In the genomic region with DNA sequence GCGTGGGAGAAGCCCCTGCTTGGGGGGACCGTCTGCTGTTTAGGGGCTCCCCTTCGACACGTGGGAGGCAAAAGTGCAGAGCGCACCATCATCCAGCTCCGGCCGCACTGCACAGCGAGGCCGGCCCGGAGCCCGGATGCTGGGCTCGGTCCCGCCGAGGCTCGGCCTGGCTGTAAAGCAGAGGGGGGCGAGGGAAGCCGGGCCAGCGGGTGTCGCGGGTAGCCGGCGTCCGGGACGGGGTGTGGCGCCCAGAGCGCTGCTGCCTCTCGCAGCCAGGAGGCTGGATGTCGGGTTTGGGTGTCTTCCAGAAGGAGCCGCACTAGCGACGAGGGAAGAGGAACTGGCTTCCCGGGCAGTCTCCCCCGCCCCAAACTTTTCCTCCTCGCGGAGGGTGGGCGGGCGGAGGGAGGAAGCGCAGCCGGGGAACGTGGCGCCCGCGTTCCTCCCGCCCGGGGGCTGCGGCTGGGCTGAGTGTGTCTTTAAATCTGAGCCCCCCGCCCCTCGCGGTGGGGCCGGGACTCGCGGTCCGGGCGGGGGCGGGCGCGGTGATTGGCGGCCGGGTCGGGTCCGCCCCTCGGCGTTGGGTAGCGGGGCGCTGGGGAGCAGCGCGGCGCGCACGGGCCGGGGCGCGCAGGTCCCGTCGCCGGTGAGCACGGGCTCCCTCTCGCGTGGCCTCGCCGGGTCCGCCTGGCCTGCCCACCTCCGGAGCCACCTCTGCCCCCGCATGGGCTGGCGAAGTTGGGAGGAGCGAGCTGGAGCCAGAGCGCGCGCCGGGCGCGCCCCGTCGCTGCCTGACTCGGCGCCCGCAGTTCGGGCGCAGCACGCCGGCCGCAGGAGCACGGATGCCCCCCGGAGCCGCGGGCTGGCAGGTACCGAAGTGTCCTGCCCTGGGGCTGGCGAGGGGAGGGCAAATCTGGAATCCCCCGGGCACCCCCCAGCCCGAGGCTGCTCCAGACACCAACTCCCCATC, we compare ENCODE assay signal across 8 cellular contexts. TPM values are rescaled to one million over a fixed set of nuclear protein-coding genes. Genes with fewer than 3 reads are reported as not detected.
A peak's percentile ranks its signal among the peaks of the same experiment; 100 is the strongest.
DNase-seq lines count a peak whose midpoint lies in the region; ATAC-seq and TF ChIP-seq lines count a peak whose summit lies in the region.

A gene (plus strand): TSS at position 577 of the 970 bp plus-strand sequence. CDS start 47,185 bp downstream, outside the sequence.

- POLR2A ChIA-PET in SK-N-SH (lab: Yijun Ruan, JAX), result interaction anchor here (0.8 to 1.5 kb wide), 3 partner anchors 11 to 22 kb away, joined by 3 to 4 read pairs (median 3); no protein-coding TSS in a partner anchor

- H3K4me1 ChIP-seq in SK-N-SH (ENCODE audit: control insufficient read depth in 1 of 2, insufficient read depth in 2 of 2, low read depth in 1 of 2, low read length in 1 of 2), result peaks cover 0 to 62% of the 10 kb centered on the region in 2 experiments; a peak in 1 of 4 replicates
- H3K4me1 ChIP-seq in sigmoid colon, result peaks cover 0 to 61% (median 54%) of the 10 kb centered on the region in 4 donors

- H3K79me2 ChIP-seq in SK-N-SH (ENCODE audit: insufficient read depth), result no peaks in the 10 kb centered on the region

- no peaks in the 10 kb centered on the region for H3F3A ChIP-seq in SK-N-SH (replicated peaks; ENCODE audit: insufficient read depth)

- peak within 1 kb of the TSS; percentile 46; the same call in 1 of the 2 replicates for H2AFZ ChIP-seq in SK-N-SH (ENCODE audit: low read depth)

- DNase-seq in CMK (ENCODE audit: low read depth) (peak; percentile 45), SK-N-SH (peak; percentile 96), astrocyte of the cerebellum (ENCODE audit: low read depth) (peak; percentile 12), sigmoid colon (peak; percentile 91), SHP77 treated with DMSO at 0.1 percent for 48 hours (lab: John Stamatoyannopoulos, UW) (no peak), NCI-H1694 (lab: John Stamatoyannopoulos, UW) (no peak)

- TF ChIP-seq CTCF in SK-N-SH (IDR thresholded peaks at IDR 0.05) (no peak), astrocyte of the cerebellum (IDR thresholded peaks at IDR 0.05; ENCODE audit: low read depth, low read length, missing control alignments) (no peak), sigmoid colon (IDR thresholded peaks at IDR 0.05) (peak; percentile 22 to 44 (median 24))

- H3K9me2 ChIP-seq in SK-N-SH, result no peaks in the 10 kb centered on the region

- H3K27me3 ChIP-seq in SK-N-SH (ENCODE audit: insufficient read depth) (peaks cover 42% of the 10 kb centered on the region; the same call in 1 of the 2 replicates), sigmoid colon (no peaks in the 10 kb centered on the region)

- H3K4me3 ChIP-seq in SK-N-SH (ENCODE audit: low read depth in 2 of 2, low read length in 1 of 2) (peak within 1 kb of the TSS; percentile 49 to 53), astrocyte of the cerebellum (ENCODE audit: low read depth, low read length) (peak within 1 kb of the TSS; percentile 54), iPS-11a (ENCODE audit: low read depth, low read length) (peak within 1 kb of the TSS; percentile 76), sigmoid colon (peak within 1 kb of the TSS; percentile 57 to 81 (median 75))

- ATAC-seq in HG02642 (IDR thresholded peaks at IDR 0.05; ENCODE audit: poor library complexity, unreplicated experiment), result peak; percentile 37

- H3K9ac ChIP-seq in SK-N-SH, result no peak within 1 kb of the TSS; the same call in 1 of the 2 replicates

- H3K27ac ChIP-seq in SK-N-SH (ENCODE audit: low read depth in 2 of 2, low read length in 1 of 2) (peak within 1 kb of the TSS in 1 of 2 experiments; percentile 50; a peak in 1 of 4 replicates), sigmoid colon (peak within 1 kb of the TSS; percentile 77 to 90 (median 81))

- TF ChIP-seq EP300 in SK-N-SH (IDR thresholded peaks at IDR 0.05; ENCODE audit: borderline replicate concordance in 1 of 2, low read depth in 1 of 2, low read length in 1 of 2) (no peak), sigmoid colon (IDR thresholded peaks at IDR 0.05) (no peak)

- CTCF ChIA-PET in SK-N-SH (lab: Yijun Ruan, JAX), result interaction anchor here (0.6 to 6.5 kb wide), 6 partner anchors 9 to 60 kb away, joined by 3 to 44 read pairs (median 4); no protein-coding TSS in a partner anchor

- no peaks in the 10 kb centered on the region for H3K9me3 ChIP-seq in SK-N-SH
- no peaks in the 10 kb centered on the region for H3K9me3 ChIP-seq in sigmoid colon

- H3K36me3 ChIP-seq in SK-N-SH (replicated peaks in 1 of 2; ENCODE audit: control insufficient read depth in 1 of 2, insufficient read depth in 2 of 2, low read length in 1 of 2) (no peaks in the 10 kb centered on the region), sigmoid colon (no peaks in the 10 kb centered on the region)

- no peaks in the 10 kb centered on the region for H4K20me1 ChIP-seq in SK-N-SH (ENCODE audit: insufficient read depth)

- peak in 1 of 2 donors; percentile 20 for TF ChIP-seq POLR2A in sigmoid colon (IDR thresholded peaks at IDR 0.05)

- intact Hi-C loops in sigmoid colon (cut with DNase I), result loop anchor here (2.0 kb wide), 1 partner anchor 30 kb away; no protein-coding TSS in a partner anchor

- peak within 1 kb of the TSS; percentile 82 for H3K4me2 ChIP-seq in SK-N-SH

- TF ChIP-seq RAD21 in SK-N-SH (IDR thresholded peaks at IDR 0.05; ENCODE audit: low read length), result no peak

- in situ Hi-C loops in astrocyte of the cerebellum (cut with HindIII; ENCODE audit: low sequenced_read_pairs), result no loop called here

- 0% methylated on average over 14 of the region's 110 CpGs for WGBS in SK-N-SH (ENCODE audit: low lambda C conversion rate)
- WGBS in sigmoid colon, 2 donors, result 1 to 2% methylated on average over 110 of the region's 110 CpGs

TF ChIP-seq in SK-N-SH, 30 proteins besides CTCF, POLR2A, EP300 and RAD21:
- TF ChIP-seq, protein P1, sequence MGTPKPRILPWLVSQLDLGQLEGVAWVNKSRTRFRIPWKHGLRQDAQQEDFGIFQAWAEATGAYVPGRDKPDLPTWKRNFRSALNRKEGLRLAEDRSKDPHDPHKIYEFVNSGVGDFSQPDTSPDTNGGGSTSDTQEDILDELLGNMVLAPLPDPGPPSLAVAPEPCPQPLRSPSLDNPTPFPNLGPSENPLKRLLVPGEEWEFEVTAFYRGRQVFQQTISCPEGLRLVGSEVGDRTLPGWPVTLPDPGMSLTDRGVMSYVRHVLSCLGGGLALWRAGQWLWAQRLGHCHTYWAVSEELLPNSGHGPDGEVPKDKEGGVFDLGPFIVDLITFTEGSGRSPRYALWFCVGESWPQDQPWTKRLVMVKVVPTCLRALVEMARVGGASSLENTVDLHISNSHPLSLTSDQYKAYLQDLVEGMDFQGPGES (IDR thresholded peaks at IDR 0.05; ENCODE audit: low read depth, low read length), result no peak
- TF ChIP-seq NRF1 (IDR thresholded peaks at IDR 0.05; ENCODE audit: low read depth, low read length) (peak; percentile 13; the same call in 1 of the 2 replicates), SMC3 (IDR thresholded peaks at IDR 0.05; ENCODE audit: low read depth, low read length) (no peak), CHD2 (IDR thresholded peaks at IDR 0.05; ENCODE audit: low read length, partially characterized antibody) (peak; percentile 78), MXI1 (IDR thresholded peaks at IDR 0.05; ENCODE audit: low read depth, low read length) (peak; percentile 38; the same call in 1 of the 2 replicates)
- TF ChIP-seq, protein P2, sequence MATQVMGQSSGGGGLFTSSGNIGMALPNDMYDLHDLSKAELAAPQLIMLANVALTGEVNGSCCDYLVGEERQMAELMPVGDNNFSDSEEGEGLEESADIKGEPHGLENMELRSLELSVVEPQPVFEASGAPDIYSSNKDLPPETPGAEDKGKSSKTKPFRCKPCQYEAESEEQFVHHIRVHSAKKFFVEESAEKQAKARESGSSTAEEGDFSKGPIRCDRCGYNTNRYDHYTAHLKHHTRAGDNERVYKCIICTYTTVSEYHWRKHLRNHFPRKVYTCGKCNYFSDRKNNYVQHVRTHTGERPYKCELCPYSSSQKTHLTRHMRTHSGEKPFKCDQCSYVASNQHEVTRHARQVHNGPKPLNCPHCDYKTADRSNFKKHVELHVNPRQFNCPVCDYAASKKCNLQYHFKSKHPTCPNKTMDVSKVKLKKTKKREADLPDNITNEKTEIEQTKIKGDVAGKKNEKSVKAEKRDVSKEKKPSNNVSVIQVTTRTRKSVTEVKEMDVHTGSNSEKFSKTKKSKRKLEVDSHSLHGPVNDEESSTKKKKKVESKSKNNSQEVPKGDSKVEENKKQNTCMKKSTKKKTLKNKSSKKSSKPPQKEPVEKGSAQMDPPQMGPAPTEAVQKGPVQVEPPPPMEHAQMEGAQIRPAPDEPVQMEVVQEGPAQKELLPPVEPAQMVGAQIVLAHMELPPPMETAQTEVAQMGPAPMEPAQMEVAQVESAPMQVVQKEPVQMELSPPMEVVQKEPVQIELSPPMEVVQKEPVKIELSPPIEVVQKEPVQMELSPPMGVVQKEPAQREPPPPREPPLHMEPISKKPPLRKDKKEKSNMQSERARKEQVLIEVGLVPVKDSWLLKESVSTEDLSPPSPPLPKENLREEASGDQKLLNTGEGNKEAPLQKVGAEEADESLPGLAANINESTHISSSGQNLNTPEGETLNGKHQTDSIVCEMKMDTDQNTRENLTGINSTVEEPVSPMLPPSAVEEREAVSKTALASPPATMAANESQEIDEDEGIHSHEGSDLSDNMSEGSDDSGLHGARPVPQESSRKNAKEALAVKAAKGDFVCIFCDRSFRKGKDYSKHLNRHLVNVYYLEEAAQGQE (IDR thresholded peaks at IDR 0.05; ENCODE audit: low read depth, low read length), result no peak
- TF ChIP-seq, protein P3, sequence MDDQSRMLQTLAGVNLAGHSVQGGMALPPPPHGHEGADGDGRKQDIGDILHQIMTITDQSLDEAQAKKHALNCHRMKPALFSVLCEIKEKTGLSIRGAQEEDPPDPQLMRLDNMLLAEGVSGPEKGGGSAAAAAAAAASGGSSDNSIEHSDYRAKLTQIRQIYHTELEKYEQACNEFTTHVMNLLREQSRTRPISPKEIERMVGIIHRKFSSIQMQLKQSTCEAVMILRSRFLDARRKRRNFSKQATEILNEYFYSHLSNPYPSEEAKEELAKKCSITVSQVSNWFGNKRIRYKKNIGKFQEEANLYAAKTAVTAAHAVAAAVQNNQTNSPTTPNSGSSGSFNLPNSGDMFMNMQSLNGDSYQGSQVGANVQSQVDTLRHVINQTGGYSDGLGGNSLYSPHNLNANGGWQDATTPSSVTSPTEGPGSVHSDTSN (IDR thresholded peaks at IDR 0.05), result no peak

RNA-seq across cellular contexts. Expression of the gene that starts here (rescaled TPM):
- 0.16 and 0.19 TPM in 2 replicates for polyA plus RNA-seq in SK-N-SH (2012; rRNA removed)
- polyA plus RNA-seq in SK-N-SH (2012; cell fraction: cytosol; rRNA removed), result 0.14 and 0.35 TPM in 2 replicates
- 0.38 and 0.56 TPM in 2 replicates for polyA plus RNA-seq in SK-N-SH (2012; cell fraction: nucleus; rRNA removed)
- total RNA-seq in sigmoid colon, result 10 to 100 TPM; 13.9 to 33.8 (median 18.8) TPM
- 1 to 10 TPM; 1.8 to 6.2 (median 1.8) TPM for polyA plus RNA-seq in sigmoid colon

Comparison
In these comparisons a context has a peak if more than half of its experiments do, and no peak if none do; other contexts are left out.
1. Peak in DNase-seq, H3K4me3 ChIP-seq and H3K4me2 ChIP-seq in SK-N-SH; RNA of the gene not detected or under 1 TPM.
2. DNase-seq: peak in CMK (single experiment), astrocyte of the cerebellum (single experiment) and sigmoid colon (single experiment); none in SHP77 treated with DMSO at 0.1 percent for 48 hours (single experiment) and NCI-H1694 (single experiment).
3. CTCF ChIP-seq: peak in sigmoid colon (4 of 4); none in SK-N-SH (single experiment) and astrocyte of the cerebellum (single experiment).
4. Peak in every context shown above with its lines, with median percentiles within 50 percentile points of each other: H3K4me3 ChIP-seq.